Comparison of ENCODE assay signal across 8 cellular contexts in genomic region chr11:69295995-69296889, GRCh38. TPM values are rescaled to one million over a fixed set of nuclear protein-coding genes. Genes with fewer than 3 reads are reported as not detected.
DNase-seq lines count a peak whose midpoint lies in the region; TF ChIP-seq lines count a peak whose summit lies in the region.

No MANE protein-coding gene starts in this region.

- H3K4me3 ChIP-seq in BLaER1, result peak overlapping the region; percentile 52
- H3K4me3 ChIP-seq in mesodermal cell (ENCODE audit: extremely low read depth, insufficient read depth, low read length, poor library complexity, severe bottlenecking), result no peak overlapping the region

- no peaks in the 10 kb centered on the region for H3K36me3 ChIP-seq in BLaER1
- no peaks in the 10 kb centered on the region for H3K36me3 ChIP-seq in mesodermal cell (ENCODE audit: control insufficient read depth, insufficient read depth, low read length)

- peak overlapping the region; percentile 81 for H3K27ac Mint-ChIP-seq in MCF 10A (ENCODE audit: low read depth, unreplicated experiment)

- H3K4me3 Mint-ChIP-seq in MCF 10A (ENCODE audit: unreplicated experiment), result peak overlapping the region; percentile 32

- CTCF ChIA-PET in MCF 10A (lab: Yijun Ruan, JAX), result interaction anchor here (0.6 to 1.4 kb wide), 5 partner anchors 38 to 1257 kb away, joined by 3 to 4 read pairs (median 3); partner anchors contain the start of gene TCIRG1

- POLR2A ChIA-PET in MCF 10A (lab: Yijun Ruan, JAX), result interaction anchor here (0.6 to 3.3 kb wide), 6 partner anchors 9 to 343 kb away, joined by 3 to 15 read pairs (median 6); no protein-coding TSS in a partner anchor

- BruUV-seq in MCF 10A (replicated peaks; lab: Mats Ljungman, UMichigan), result no TSS peak

- H3K4me2 ChIP-seq in BLaER1, result peak overlapping the region; percentile 92

- H3K9ac ChIP-seq in BLaER1, result peak overlapping the region; percentile 57; the same call in 1 of the 2 replicates

- H3K9me3 ChIP-seq in BLaER1 (no peaks in the 10 kb centered on the region), mesodermal cell (ENCODE audit: control insufficient read depth, low read length) (peaks cover 8% of the 10 kb centered on the region)

- peaks cover 7% of the 10 kb centered on the region for H3K9me3 Mint-ChIP-seq in MCF 10A (ENCODE audit: unreplicated experiment)

- intact Hi-C loops in MCF 10A (cut with micrococcal nuclease), result loop anchor here (2.0 to 5.0 kb wide), 6 partner anchors 56 to 291 kb away; no protein-coding TSS in a partner anchor

- H3K27ac ChIP-seq in BLaER1, result peak overlapping the region; percentile 90
- H3K27ac ChIP-seq in mesodermal cell (ENCODE audit: low read depth, low read length, severe bottlenecking), result peak overlapping the region; percentile 95

- H3K36me3 Mint-ChIP-seq in MCF 10A (ENCODE audit: insufficient read depth, unreplicated experiment), result no peaks in the 10 kb centered on the region

- WGBS in mesodermal cell (ENCODE audit: insufficient coverage in 2 of 2), 2 experiments, result 89 to 95% methylated on average over 15 to 16 of the region's 18 CpGs

- H4K20me1 ChIP-seq in BLaER1, result peaks cover 5% of the 10 kb centered on the region; the same call in 1 of the 2 replicates

- no peaks in the 10 kb centered on the region for H3K27me3 ChIP-seq in BLaER1

- H3K27me3 Mint-ChIP-seq in MCF 10A (ENCODE audit: insufficient read depth, unreplicated experiment), result no peaks in the 10 kb centered on the region

- DNase-seq in M059J (ENCODE audit: low read depth), result peak; percentile 38
- DNase-seq in MCF 10A (ENCODE audit: unreplicated experiment), result peak; percentile 96
- no peak for DNase-seq in NCI-H128 (lab: John Stamatoyannopoulos, UW; ENCODE audit: unreplicated experiment)
- DNase-seq in NCI-H1105 treated with DMSO at 0.1 percent for 48 hours (lab: John Stamatoyannopoulos, UW), result no peak
- no peak for DNase-seq in stimulated activated CD8-positive, alpha-beta memory T cell treated with anti-CD3 and anti-CD28 coated beads, Interleukin-4, amount 100 ng/mL, for 48 hours
- no peak for DNase-seq in NCI-H82 treated with DMSO at 0.1 percent for 48 hours (lab: John Stamatoyannopoulos, UW; ENCODE audit: unreplicated experiment)

- peaks cover 51% of the 10 kb centered on the region for H3K4me1 Mint-ChIP-seq in MCF 10A (ENCODE audit: insufficient read depth, unreplicated experiment)

- H3K4me1 ChIP-seq in BLaER1 (peaks cover 86% of the 10 kb centered on the region), mesodermal cell (ENCODE audit: control insufficient read depth, insufficient read depth, low read length, poor library complexity, severe bottlenecking) (peaks cover 49% of the 10 kb centered on the region)

- TF ChIP-seq CTCF in MCF 10A (IDR thresholded peaks at IDR 0.05; ENCODE audit: unreplicated experiment), result no peak

RNA-seq across cellular contexts. Expression of gene MYEOV, which starts 2.3 kb away (rescaled TPM):
- total RNA-seq in M059J (2014; rRNA removed; shearing (Covaris generic)), result 2.7 TPM in 2 replicates
- 0.49 TPM in 1 of 2 replicates, not detected in the other for total RNA-seq in MCF 10A (2022)
- polyA plus RNA-seq in mesodermal cell (2013, experiment 1 of 2), result 1.3 TPM
- polyA plus RNA-seq in mesodermal cell (2013, experiment 2 of 2), result 2.2 TPM

Comparison
In these comparisons a context has a peak if more than half of its experiments do, and no peak if none do; other contexts are left out.
1. DNase-seq: peak in M059J (single experiment) and MCF 10A (single experiment); none in NCI-H128 (single experiment), NCI-H1105 treated with DMSO at 0.1 percent for 48 hours (single experiment), stimulated activated CD8-positive, alpha-beta memory T cell treated with anti-CD3 and anti-CD28 coated beads, Interleukin-4, amount 100 ng/mL, for 48 hours (single experiment) and NCI-H82 treated with DMSO at 0.1 percent for 48 hours (single experiment).